ENCODE assay signal across 16 cellular contexts in genomic region chr10:121683366-121683765, GRCh38.
"Had no signal": no experiment of that assay in that cellular context is flagged by ENCODE, and none has a peak within 500 bp of the region (broad histone marks: within the 10 kb centered on the region; RNA-seq: fewer than 3 reads in every experiment).

No MANE protein-coding gene starts in this region.

- DNase-seq: cerebellar nuclear complex; immature natural killer cell; left ventricle myocardium inferior; lower lobe of right lung; natural killer cell; ovary; right lobe of liver; spleen; stimulated activated naive CD4-positive, alpha-beta T cell; stomach; substantia nigra; transverse colon had no signal

- H3K27ac ChIP-seq: left ventricle myocardium inferior, lower lobe of right lung, ovary, right lobe of liver, spleen, thoracic aorta, transverse colon had no signal

- H3K4me3 Mint-ChIP-seq: dendritic cell treated with granulocyte-macrophage colony-stimulating factor and Interleukin-4, amounts not matched to agents 40 ng/mL and 50 ng/mL, for 4 days; immature natural killer cell; memory B cell; mesothelial cell of epicardium; natural killer cell had no signal

- H3K9me3 Mint-ChIP-seq: dendritic cell treated with granulocyte-macrophage colony-stimulating factor and Interleukin-4, amounts not matched to agents 40 ng/mL and 50 ng/mL, for 4 days; immature natural killer cell; natural killer cell had no signal

- H3K4me1 Mint-ChIP-seq: immature natural killer cell, memory B cell, natural killer cell had no signal

- H3K27ac Mint-ChIP-seq: dendritic cell treated with granulocyte-macrophage colony-stimulating factor and Interleukin-4, amounts not matched to agents 40 ng/mL and 50 ng/mL, for 4 days; immature natural killer cell; memory B cell; mesothelial cell of epicardium; natural killer cell had no signal

- H3K4me3 ChIP-seq: left ventricle myocardium inferior, lower lobe of right lung, ovary, right lobe of liver, spleen, stomach, thoracic aorta, transverse colon had no signal

- H3K36me3 Mint-ChIP-seq: immature natural killer cell, memory B cell, natural killer cell had no signal

- H3K27me3 ChIP-seq: ovary, right lobe of liver, transverse colon had no signal

- H3K9me3 ChIP-seq: ovary, right lobe of liver, thoracic aorta, transverse colon had no signal

- H3K4me1 ChIP-seq: left ventricle myocardium inferior, lower lobe of right lung, right lobe of liver, spleen, transverse colon had no signal

- ATAC-seq: lower lobe of right lung, natural killer cell, right lobe of liver had no signal

- H3K36me3 ChIP-seq: left ventricle myocardium inferior, lower lobe of right lung, ovary, right lobe of liver, spleen, stomach, thoracic aorta, transverse colon had no signal
